Comparison of ENCODE assay signal across 18 cellular contexts in genomic region chr11:129732926-129733325, GRCh38.
DNase-seq lines count a peak whose midpoint lies in the region; ATAC-seq and TF ChIP-seq lines count a peak whose summit lies in the region.
"Had no signal": no experiment of that assay in that cellular context is flagged by ENCODE, and none has a peak within 500 bp of the region (broad histone marks: within the 10 kb centered on the region; RNA-seq: fewer than 3 reads in every experiment).

No MANE protein-coding gene starts in this region.

- H3K36me3 ChIP-seq in Panc1 (ENCODE audit: control insufficient read depth, insufficient read depth, low read length) (no peaks in the 10 kb centered on the region), esophagus squamous epithelium (no peaks in the 10 kb centered on the region), spleen (no peaks in the 10 kb centered on the region)

- no TSS peak for BruUV-seq in Panc1 (replicated peaks; lab: Mats Ljungman, UMichigan)

- peak; percentile 80 for DNase-seq in DMS79 treated with DMSO at 0.1 percent for 48 hours (lab: John Stamatoyannopoulos, UW)
- DNase-seq in Panc1 (ENCODE audit: low read depth, low spot score), result no peak
- DNase-seq in esophagus squamous epithelium (lab: John Stamatoyannopoulos, UW), result no peak
- DNase-seq in spleen, result peak; percentile 42
- no peak for DNase-seq in C1 segment of cervical spinal cord (lab: John Stamatoyannopoulos, UW)
- DNase-seq in COLO668 (lab: John Stamatoyannopoulos, UW; ENCODE audit: unreplicated experiment), result no peak
- DNase-seq in MV-4-11 (lab: John Stamatoyannopoulos, UW), result no peak
- DNase-seq: CD4-positive, CD25-positive, alpha-beta regulatory T cell; HFFc6; IMR-90; Karpas-422; NCI-H1105 treated with DMSO at 0.1 percent for 48 hours; NCI-H187 treated with DMSO at 0.1 percent for 48 hours; NCI-H345; NK-92 treated with Interleukin-12 subunit alpha and Interleukin-12 subunit beta, amount 100 ng/mL, for 24 hours; OCI-M1 had no signal

- peak; percentile 26; the same call in 1 of the 2 replicates for ATAC-seq in Panc1
- ATAC-seq: Right ventricle myocardium inferior, SK-N-SH treated with all-trans-retinoic acid at 6 μM for 48 hours had no signal

- no peak for TF ChIP-seq POLR2A in esophagus squamous epithelium (IDR thresholded peaks at IDR 0.05)
- TF ChIP-seq POLR2A in spleen (IDR thresholded peaks at IDR 0.05), result no peak

- POLR2A ChIA-PET in Panc1 (lab: Charles Lee), result no interaction called here

- H3K9me3 ChIP-seq in Panc1 (ENCODE audit: control insufficient read depth, insufficient read depth, low read depth, low read length), result no peaks in the 10 kb centered on the region
- H3K9me3 ChIP-seq in esophagus squamous epithelium, result no peaks in the 10 kb centered on the region
- H3K9me3 ChIP-seq in spleen, result no peaks in the 10 kb centered on the region

- H3K4me3 ChIP-seq in Panc1 (ENCODE audit: low read depth in 2 of 2, low read length in 2 of 2) (no peak overlapping the region), esophagus squamous epithelium (no peak overlapping the region), spleen (no peak overlapping the region)

- H3K4me1 ChIP-seq in Panc1 (ENCODE audit: control insufficient read depth, insufficient read depth, low read length) (no peaks in the 10 kb centered on the region; the same call in 1 of the 2 replicates), esophagus squamous epithelium (peaks cover 0 to 59% (median 11%) of the 10 kb centered on the region in 3 donors), spleen (no peaks in the 10 kb centered on the region)

- TF ChIP-seq CTCF in Panc1 (IDR thresholded peaks at IDR 0.05) (no peak), esophagus squamous epithelium (IDR thresholded peaks at IDR 0.05) (no peak), spleen (IDR thresholded peaks at IDR 0.05 in 8 of 11, conservative IDR thresholded peaks at IDR 0.05 in 3 of 11) (no peak)

- H3K27ac ChIP-seq in Panc1 (ENCODE audit: low read length), result no peak overlapping the region
- H3K27ac ChIP-seq in esophagus squamous epithelium, result peak overlapping the region; percentile 12 to 86 (median 76)
- H3K27ac ChIP-seq in spleen, result no peak overlapping the region

- in situ Hi-C loops in Panc1 (cut with HindIII; ENCODE audit: low pct_unique_long_range_greater_than_20kb, low sequenced_read_pairs), result no loop called here

- CTCF ChIA-PET in Panc1 (lab: Charles Lee), result no interaction called here

- intact Hi-C loops in Panc1 (cut with micrococcal nuclease; ENCODE audit: unreplicated experiment) (no loop called here), esophagus squamous epithelium (cut with DNase I) (no loop called here), spleen (cut with DNase I; ENCODE audit: low total_unique reads) (no loop called here)

- H3K27me3 ChIP-seq in Panc1 (ENCODE audit: control insufficient read depth, insufficient read depth, low read length) (no peaks in the 10 kb centered on the region; the same call in none of the 2 replicates), esophagus squamous epithelium (peaks cover 0 to 8% (median 0%) of the 10 kb centered on the region in 4 donors), spleen (replicated peaks in 1 of 7) (peaks cover 0 to 18% (median 0%) of the 10 kb centered on the region in 7 donors)

- WGBS in esophagus squamous epithelium, 2 donors, result 61 to 62% methylated on average over 3 of the region's 4 CpGs
- 83 to 95% (median 85%) methylated on average over 3 to 4 of the region's 4 CpGs for WGBS in spleen, 5 donors

Comparison
In these comparisons a context has a peak if more than half of its experiments do, and no peak if none do; other contexts are left out.
1. DNase-seq: peak in DMS79 treated with DMSO at 0.1 percent for 48 hours (single experiment) and spleen (single experiment); none in Panc1 (single experiment), esophagus squamous epithelium (single experiment), C1 segment of cervical spinal cord (0 of 14), COLO668 (single experiment) and MV-4-11 (single experiment).
2. H3K27ac ChIP-seq: peak in esophagus squamous epithelium (4 of 4); none in Panc1 (single experiment) and spleen (0 of 8).